ENCODE assay signal across 23 cellular contexts in genomic region chr11:29781268-29781667, GRCh38.
DNase-seq lines count a peak whose midpoint lies in the region; ATAC-seq, FAIRE-seq and TF ChIP-seq lines count a peak whose summit lies in the region.
"Had no signal": no experiment of that assay in that cellular context is flagged by ENCODE, and none has a peak within 500 bp of the region (broad histone marks: within the 10 kb centered on the region; RNA-seq: fewer than 3 reads in every experiment).

No MANE protein-coding gene starts in this region.

- H3K36me3 Mint-ChIP-seq in astrocyte (ENCODE audit: low read depth, unreplicated experiment): no peaks in the 10 kb centered on the region
- no peaks in the 10 kb centered on the region for H3K36me3 Mint-ChIP-seq in naive thymus-derived CD4-positive, alpha-beta T cell
- H3K36me3 Mint-ChIP-seq: activated naive CD8-positive, alpha-beta T cell had no signal

- DNase-seq in Ammon's horn (ENCODE audit: low spot score): peak; percentile 73
- DNase-seq in astrocyte (ENCODE audit: low read depth): no peak
- peak; percentile 54 for DNase-seq in left ventricle myocardium inferior
- DNase-seq in omental fat pad (ENCODE audit: low spot score): no peak
- DNase-seq in naive thymus-derived CD4-positive, alpha-beta T cell: no peak
- DNase-seq in NCI-H187 (lab: John Stamatoyannopoulos, UW): no peak
- no peak for DNase-seq in NOMO-1 treated with dmso at 0.1 percent for 144 hours (lab: John Stamatoyannopoulos, UW; ENCODE audit: unreplicated experiment)
- DNase-seq: activated CD8-positive, alpha-beta T cell treated with anti-CD3 and anti-CD28 coated beads, Interleukin-2, amount 10 ng/mL, durations not matched to agents 7 days and 5 days; activated T-cell treated with anti-CD3 and anti-CD28 coated beads for 4 hours; cortex of kidney; DMS53; H9; NCI-H2081 treated with DMSO at 0.1 percent for 48 hours; NCI-H774; RPMI8226; SK-N-SH; stimulated activated naive CD8-positive, alpha-beta T cell treated with anti-CD3 and anti-CD28 coated beads, Interleukin-15, Interleukin-2, amounts not matched to agents 100 U/mL and 50 U/mL, for 24 hours had no signal

- ATAC-seq in omental fat pad (ENCODE audit: low FRiP score) (peak; percentile 63), HG02642 (IDR thresholded peaks at IDR 0.05; ENCODE audit: poor library complexity, unreplicated experiment) (no peak)
- ATAC-seq in naive thymus-derived CD4-positive, alpha-beta T cell: no peak
- ATAC-seq: activated CD8-positive, alpha-beta T cell treated with anti-CD3 and anti-CD28 coated beads, Interleukin-2, amount 10 ng/mL, durations not matched to agents 7 days and 5 days; stimulated activated naive CD8-positive, alpha-beta T cell treated with anti-CD3 and anti-CD28 coated beads, Interleukin-15, Interleukin-2, amounts not matched to agents 100 U/mL and 50 U/mL, for 24 hours had no signal

- H3K9me3 ChIP-seq in astrocyte (ENCODE audit: insufficient read depth, low read depth, low read length): no peaks in the 10 kb centered on the region
- H3K9me3 ChIP-seq in left ventricle myocardium inferior (replicated peaks): no peaks in the 10 kb centered on the region
- H3K9me3 ChIP-seq in naive thymus-derived CD4-positive, alpha-beta T cell (ENCODE audit: control insufficient read depth in 2 of 3, low read length in 3 of 3): no peaks in the 10 kb centered on the region
- H3K9me3 ChIP-seq: SK-N-SH had no signal

- H3K4me2 ChIP-seq in astrocyte (ENCODE audit: low read length): peak overlapping the region; percentile 49
- H3K4me2 ChIP-seq: SK-N-SH had no signal

- no peaks in the 10 kb centered on the region for H3K27me3 Mint-ChIP-seq in astrocyte (ENCODE audit: low read depth, unreplicated experiment)
- H3K27me3 Mint-ChIP-seq in naive thymus-derived CD4-positive, alpha-beta T cell: no peaks in the 10 kb centered on the region
- H3K27me3 Mint-ChIP-seq: activated naive CD8-positive, alpha-beta T cell had no signal

- intact Hi-C loops in left ventricle myocardium inferior (cut with micrococcal nuclease): no loop called here
- intact Hi-C loops in naive thymus-derived CD4-positive, alpha-beta T cell (cut with micrococcal nuclease): no loop called here

- no peak overlapping the region for H3K4me3 Mint-ChIP-seq in astrocyte (ENCODE audit: unreplicated experiment)
- no peak overlapping the region for H3K4me3 Mint-ChIP-seq in naive thymus-derived CD4-positive, alpha-beta T cell
- H3K4me3 Mint-ChIP-seq: activated CD8-positive, alpha-beta T cell treated with anti-CD3 and anti-CD28 coated beads, Interleukin-2, amount 10 ng/mL, durations not matched to agents 7 days and 5 days; activated naive CD8-positive, alpha-beta T cell; H9; T-helper 1 cell treated with Interleukin-12 subunit alpha and Interleukin-12 subunit beta and Interleukin-4 antibody, amounts not matched to agents 30 μg/mL and 1 μg/mL, for 36 hours had no signal

- H4K20me1 ChIP-seq in astrocyte (ENCODE audit: insufficient read depth, low read length): no peaks in the 10 kb centered on the region

- H3K4me1 Mint-ChIP-seq in astrocyte (ENCODE audit: low read depth, unreplicated experiment): peaks cover 18% of the 10 kb centered on the region
- peaks cover 0 to 2% (median 0%) of the 10 kb centered on the region in 7 donors for H3K4me1 Mint-ChIP-seq in naive thymus-derived CD4-positive, alpha-beta T cell

- no peaks in the 10 kb centered on the region for H3K4me1 ChIP-seq in astrocyte (ENCODE audit: insufficient read depth, low read length)
- H3K4me1 ChIP-seq in left ventricle myocardium inferior: peaks cover 35% of the 10 kb centered on the region
- H3K4me1 ChIP-seq in naive thymus-derived CD4-positive, alpha-beta T cell (ENCODE audit: control insufficient read depth in 2 of 2, insufficient read depth in 2 of 2, low read length in 2 of 2): no peaks in the 10 kb centered on the region

- no peaks in the 10 kb centered on the region for H3K9me3 Mint-ChIP-seq in astrocyte (ENCODE audit: unreplicated experiment)
- H3K9me3 Mint-ChIP-seq in naive thymus-derived CD4-positive, alpha-beta T cell: peaks cover 5 to 29% (median 7%) of the 10 kb centered on the region in 11 donors
- H3K9me3 Mint-ChIP-seq: H9 had no signal

- H3K79me2 ChIP-seq in astrocyte (ENCODE audit: insufficient read depth, low read length): no peaks in the 10 kb centered on the region

- H3K36me3 ChIP-seq in astrocyte (ENCODE audit: insufficient read depth, low read length) (no peaks in the 10 kb centered on the region), left ventricle myocardium inferior (no peaks in the 10 kb centered on the region)
- H3K36me3 ChIP-seq in naive thymus-derived CD4-positive, alpha-beta T cell (ENCODE audit: control insufficient read depth in 2 of 3, insufficient read depth in 3 of 3, low read length in 3 of 3): no peaks in the 10 kb centered on the region
- H3K36me3 ChIP-seq: cardiac muscle cell had no signal

- no peak overlapping the region for H3K9ac ChIP-seq in astrocyte (ENCODE audit: low read length)
- H3K9ac ChIP-seq: SK-N-SH had no signal

- H3K4me3 ChIP-seq in astrocyte (ENCODE audit: insufficient read depth, low read depth, low read length) (no peak overlapping the region), left ventricle myocardium inferior (peak overlapping the region; percentile 51)
- no peak overlapping the region for H3K4me3 ChIP-seq in naive thymus-derived CD4-positive, alpha-beta T cell (ENCODE audit: low read length)
- H3K4me3 ChIP-seq: cardiac muscle cell had no signal

- H3K27ac ChIP-seq in astrocyte (ENCODE audit: low read depth, low read length): no peak overlapping the region
- peak overlapping the region; percentile 87 for H3K27ac ChIP-seq in left ventricle myocardium inferior (replicated peaks)
- H3K27ac ChIP-seq in naive thymus-derived CD4-positive, alpha-beta T cell (ENCODE audit: low read depth, low read length): no peak overlapping the region
- H3K27ac ChIP-seq: cardiac muscle cell had no signal

- H3K27ac Mint-ChIP-seq in astrocyte (ENCODE audit: unreplicated experiment): no peak overlapping the region
- peak overlapping the region in 1 of 9 donors; percentile 59 for H3K27ac Mint-ChIP-seq in naive thymus-derived CD4-positive, alpha-beta T cell
- H3K27ac Mint-ChIP-seq: activated CD8-positive, alpha-beta T cell treated with anti-CD3 and anti-CD28 coated beads, Interleukin-2, amount 10 ng/mL, durations not matched to agents 7 days and 5 days; activated naive CD8-positive, alpha-beta T cell; progenitor cell of endocrine pancreas; T-helper 1 cell treated with Interleukin-12 subunit alpha and Interleukin-12 subunit beta and Interleukin-4 antibody, amounts not matched to agents 30 μg/mL and 1 μg/mL, for 36 hours had no signal

- CTCF ChIA-PET in naive thymus-derived CD4-positive, alpha-beta T cell (lab: Charles Lee): no interaction called here

- no peaks in the 10 kb centered on the region for H3K27me3 ChIP-seq in astrocyte (ENCODE audit: insufficient read depth, low read length)
- no peaks in the 10 kb centered on the region for H3K27me3 ChIP-seq in left ventricle myocardium inferior (ENCODE audit: low read depth)
- no peaks in the 10 kb centered on the region for H3K27me3 ChIP-seq in naive thymus-derived CD4-positive, alpha-beta T cell (ENCODE audit: control insufficient read depth in 2 of 2, insufficient read depth in 2 of 2, low read length in 2 of 2)
- H3K27me3 ChIP-seq: cardiac muscle cell had no signal

- POLR2A ChIA-PET in naive thymus-derived CD4-positive, alpha-beta T cell (lab: Charles Lee): no interaction called here

- no peak for TF ChIP-seq CTCF in astrocyte (IDR thresholded peaks at IDR 0.05; ENCODE audit: insufficient read depth, low read depth, low read length)
- TF ChIP-seq CTCF in left ventricle myocardium inferior (IDR thresholded peaks at IDR 0.05; ENCODE audit: borderline replicate concordance): no peak
- TF ChIP-seq CTCF in omental fat pad (IDR thresholded peaks at IDR 0.05): no peak

- FAIRE-seq in astrocyte (lab: Jason Lieb, UNC): no peak
- FAIRE-seq: islet of Langerhans had no signal

- H2AFZ ChIP-seq in astrocyte (ENCODE audit: low read depth, low read length): no peak overlapping the region

Comparison
In these comparisons a context has a peak if more than half of its experiments do, and no peak if none do; other contexts are left out.
1. DNase-seq: peak in Ammon's horn (single experiment) and left ventricle myocardium inferior (single experiment); none in astrocyte (single experiment), omental fat pad (single experiment), naive thymus-derived CD4-positive, alpha-beta T cell (0 of 9), NCI-H187 (0 of 2) and NOMO-1 treated with dmso at 0.1 percent for 144 hours (single experiment).